ENCODE assay signal across 22 cellular contexts in the genomic region with DNA sequence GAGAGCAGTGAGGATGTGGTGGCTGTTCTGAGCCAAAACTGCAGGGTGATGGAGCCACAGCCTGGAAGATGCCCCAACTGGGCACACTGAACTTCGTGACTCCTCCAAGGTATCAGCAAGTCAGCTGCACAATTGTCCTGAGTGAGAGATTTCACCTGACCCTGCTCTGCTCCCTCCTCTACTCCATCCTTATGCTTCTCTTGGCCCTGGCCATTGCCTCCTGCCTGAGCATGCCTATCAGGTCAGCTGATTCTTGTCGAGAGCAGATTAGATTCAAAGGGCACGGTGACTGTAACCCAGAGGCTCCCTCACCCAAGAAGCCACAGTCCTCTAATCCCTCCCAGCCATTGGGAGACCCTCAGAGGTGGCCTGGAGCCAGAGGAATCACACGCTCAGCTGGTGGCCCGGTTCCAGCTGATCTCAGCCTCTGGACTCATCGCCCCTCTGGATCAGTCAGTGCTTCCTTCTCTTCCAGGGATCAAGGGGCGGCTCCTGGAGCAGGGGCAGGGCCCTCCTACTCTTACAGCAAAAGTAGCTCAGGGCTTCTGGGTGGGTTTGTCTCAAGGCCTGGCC. TPM values are rescaled to one million over a fixed set of nuclear protein-coding genes. Genes with fewer than 3 reads are reported as not detected.
DNase-seq lines count a peak whose midpoint lies in the region; ATAC-seq, FAIRE-seq and TF ChIP-seq lines count a peak whose summit lies in the region.
"Had no signal": no experiment of that assay in that cellular context is flagged by ENCODE, and none has a peak within 500 bp of the region (broad histone marks: within the 10 kb centered on the region; RNA-seq: fewer than 3 reads in every experiment).

No MANE protein-coding gene starts in this region.

- H2BK120ac ChIP-seq in neuronal stem cell (ENCODE audit: low read depth, low read length): no peak overlapping the region

- H3K9ac ChIP-seq in HCT116 (ENCODE audit: low read length) (no peak overlapping the region), K562 (ENCODE audit: insufficient read depth in 1 of 2, low read depth in 2 of 2, low read length in 2 of 2) (peak overlapping the region in 1 of 2 experiments; percentile 61; a peak in 2 of 4 replicates), neuronal stem cell (ENCODE audit: low read depth, low read length, poor library complexity) (no peak overlapping the region)

- no peak for TF ChIP-seq RAD21 in HCT116 (IDR thresholded peaks at IDR 0.05; ENCODE audit: low read depth)
- TF ChIP-seq RAD21 in K562 (CRISPR knock-in tag; conservative IDR thresholded peaks at IDR 0.05 in 1 of 2, IDR thresholded peaks at IDR 0.05 in 1 of 2): no peak

- no TSS peak for BruUV-seq in HCT116 (replicated peaks; lab: Mats Ljungman, UMichigan)
- no TSS peak for BruUV-seq in K562 (replicated peaks; lab: Mats Ljungman, UMichigan)

- DNase-seq in NCI-H1092 treated with DMSO at 0.1 percent for 48 hours (lab: John Stamatoyannopoulos, UW) (peak; percentile 23), NCI-H1092 (lab: John Stamatoyannopoulos, UW) (no peak), HCT116 (ENCODE audit: low read depth, low spot score) (no peak), K562 (ENCODE audit: extremely low read depth in 1 of 4, low spot score in 3 of 4) (no peak), neuronal stem cell (ENCODE audit: low spot score) (no peak), NOMO-1 treated with DMSO at 0.1 percent for 48 hours (lab: John Stamatoyannopoulos, UW; ENCODE audit: unreplicated experiment) (no peak), A172 (ENCODE audit: low spot score) (no peak), EL (no peak)
- DNase-seq: 8988T, C1 segment of cervical spinal cord, HFFc6, Karpas-422, MG63, NCI-H1105, NCI-H1694, NCI-H226, NCI-H526 treated with DMSO at 0.1 percent for 48 hours, PC-3, Right ventricle myocardium superior had no signal

- TF ChIP-seq EP300 in K562 (IDR thresholded peaks at IDR 0.05; ENCODE audit: low read length): no peak

- peak overlapping the region; percentile 24 for H2BK5ac ChIP-seq in neuronal stem cell (ENCODE audit: low read length)

- CTCF ChIA-PET in HCT116 (lab: Charles Lee) (interaction anchor here (1.0 to 1.4 kb wide), 2 partner anchors 17 to 26 kb away, joined by 4 read pairs; no protein-coding TSS in a partner anchor), K562 (lab: Yijun Ruan, JAX; ENCODE audit: low intra/inter-chr PET ratio) (no interaction called here)

- H3K9me3 ChIP-seq in HCT116 (ENCODE audit: control insufficient read depth in 1 of 2, insufficient read depth in 1 of 2, low read depth in 1 of 2, low read length in 2 of 2): no peaks in the 10 kb centered on the region
- H3K9me3 ChIP-seq in K562 (replicated peaks; ENCODE audit: control insufficient read depth, insufficient read depth, low read depth, low read length): no peaks in the 10 kb centered on the region
- H3K9me3 ChIP-seq in neuronal stem cell (replicated peaks in 1 of 2; ENCODE audit: control insufficient read depth in 2 of 2, insufficient read depth in 1 of 2, low read depth in 1 of 2, low read length in 2 of 2): peaks cover 0 to 2% of the 10 kb centered on the region in 2 donors
- H3K9me3 ChIP-seq: MG63 had no signal

- POLR2A ChIA-PET in HCT116 (lab: Charles Lee): interaction anchor here (1.3 to 1.6 kb wide), 2 partner anchors 8 to 169 kb away, joined by 3 to 4 read pairs; a partner anchor contains a TSS
- POLR2A ChIA-PET in K562 (lab: Yijun Ruan, JAX): interaction anchor here (1.1 kb wide), 1 partner anchor 98 kb away, joined by 3 read pairs; no protein-coding TSS in a partner anchor

- H3K36me3 ChIP-seq in HCT116 (ENCODE audit: control insufficient read depth in 1 of 2, insufficient read depth in 2 of 2, low read length in 2 of 2) (no peaks in the 10 kb centered on the region), K562 (ENCODE audit: control insufficient read depth, insufficient read depth, low read length) (no peaks in the 10 kb centered on the region), neuronal stem cell (replicated peaks in 1 of 2; ENCODE audit: control insufficient read depth in 2 of 2, insufficient read depth in 2 of 2, low read length in 2 of 2) (no peaks in the 10 kb centered on the region)
- H3K36me3 ChIP-seq: MG63 had no signal

- H3K27ac ChIP-seq in HCT116 (ENCODE audit: low read depth, low read length) (no peak overlapping the region), K562 (ENCODE audit: extremely low read depth, low read depth, low read length) (no peak overlapping the region), neuronal stem cell (replicated peaks; ENCODE audit: low read length) (no peak overlapping the region)
- H3K27ac ChIP-seq: SK-N-MC had no signal

- H2AFZ ChIP-seq in HCT116 (ENCODE audit: low read depth, low read length, poor library complexity, severe bottlenecking) (no peak overlapping the region), K562 (ENCODE audit: low read depth, low read length) (no peak overlapping the region), neuronal stem cell (ENCODE audit: low read length) (no peak overlapping the region)
- H2AFZ ChIP-seq: GM23338 had no signal

- H3K18ac ChIP-seq in neuronal stem cell (ENCODE audit: low read length): no peak overlapping the region

- FAIRE-seq in K562 (lab: Jason Lieb, UNC): no peak
- FAIRE-seq: GM12892 had no signal

- no peaks in the 10 kb centered on the region for H3K27me3 ChIP-seq in HCT116 (ENCODE audit: insufficient read depth, low read length)
- H3K27me3 ChIP-seq in K562 (ENCODE audit: control insufficient read depth in 2 of 2, insufficient read depth in 2 of 2, low read length in 2 of 2): no peaks in the 10 kb centered on the region
- H3K27me3 ChIP-seq in neuronal stem cell (ENCODE audit: control insufficient read depth in 3 of 3, insufficient read depth in 3 of 3, low read depth in 1 of 3, low read length in 3 of 3): peaks cover 0 to 41% (median 0%) of the 10 kb centered on the region in 3 experiments
- H3K27me3 ChIP-seq: MG63 had no signal

- TF ChIP-seq POLR2A in HCT116 (IDR thresholded peaks at IDR 0.05; ENCODE audit: borderline replicate concordance, extremely low read depth, insufficient read depth, insufficient read length) (no peak), K562 (conservative IDR thresholded peaks at IDR 0.05) (no peak)

- 38% methylated on average over 7 of the region's 7 CpGs for WGBS in K562 (ENCODE audit: insufficient coverage, low coverage, missing lambda C conversion rate)
- no CpG with 5 or more reads among the region's 7 CpGs for WGBS in neuronal stem cell (ENCODE audit: extremely low coverage in 2 of 2, insufficient read length in 2 of 2, insufficient replicate concordance in 1 of 2), 2 donors

- no peaks in the 10 kb centered on the region for H3K79me1 ChIP-seq in neuronal stem cell (ENCODE audit: low read depth, low read length)

- H3K4me2 ChIP-seq in HCT116 (ENCODE audit: low read length) (no peak overlapping the region), K562 (ENCODE audit: insufficient read depth, low read length) (no peak overlapping the region), neuronal stem cell (ENCODE audit: insufficient read depth, low read length, poor library complexity, severe bottlenecking) (no peak overlapping the region)
- H3K4me2 ChIP-seq: GM23338 had no signal

- RAD21 ChIA-PET in HCT116 (lab: Charles Lee; ENCODE audit: low non-redundant PET in 1 of 2, low total read pairs in 2 of 2, uncharacterized antibody in 2 of 2, unreplicated experiment in 2 of 2): no interaction called here

- H2AK5ac ChIP-seq in neuronal stem cell (ENCODE audit: low read depth, low read length): no peak overlapping the region

- no peak overlapping the region for H2BK15ac ChIP-seq in neuronal stem cell (ENCODE audit: low read length)

- H3K4me3 ChIP-seq in HCT116 (replicated peaks in 1 of 2; ENCODE audit: low read depth in 1 of 2, low read length in 2 of 2) (no peak overlapping the region), K562 (no peak overlapping the region), neuronal stem cell (ENCODE audit: low read length in 2 of 2) (no peak overlapping the region)
- H3K4me3 ChIP-seq: GM23338, MG63, SK-N-MC had no signal

- no peak overlapping the region for H3K4ac ChIP-seq in neuronal stem cell (ENCODE audit: low read length)

- in situ Hi-C loops in K562 (cut with MboI): no loop called here

- H4K20me1 ChIP-seq in HCT116 (ENCODE audit: insufficient read depth): no peaks in the 10 kb centered on the region
- no peaks in the 10 kb centered on the region for H4K20me1 ChIP-seq in K562 (replicated peaks; ENCODE audit: control insufficient read depth, insufficient read depth, low read length)

- H3K79me2 ChIP-seq in HCT116 (ENCODE audit: insufficient read depth, low read length): no peaks in the 10 kb centered on the region
- no peaks in the 10 kb centered on the region for H3K79me2 ChIP-seq in K562 (ENCODE audit: control insufficient read depth, insufficient read depth, low read length)

- H3K14ac ChIP-seq in neuronal stem cell (ENCODE audit: low read length): no peak overlapping the region

- no peak overlapping the region for H2BK12ac ChIP-seq in neuronal stem cell (ENCODE audit: low read length)

- no peak for TF ChIP-seq CTCF in HCT116 (IDR thresholded peaks at IDR 0.05 in 2 of 3, conservative IDR thresholded peaks at IDR 0.05 in 1 of 3; ENCODE audit: borderline replicate concordance in 1 of 3, insufficient read depth in 1 of 3, low read depth in 2 of 3, low read length in 2 of 3)
- no peak for TF ChIP-seq CTCF in K562 (IDR thresholded peaks at IDR 0.05 in 2 of 3, conservative IDR thresholded peaks at IDR 0.05 in 1 of 3; ENCODE audit: insufficient read depth in 2 of 3, low read depth in 1 of 3, low read length in 3 of 3)

- no peak overlapping the region for H4K8ac ChIP-seq in neuronal stem cell (ENCODE audit: low read depth, low read length)

- H3K9me1 ChIP-seq in K562 (ENCODE audit: control insufficient read depth, insufficient read depth, low read length): no peaks in the 10 kb centered on the region

- ATAC-seq in HCT116 (0 out of 2 replicates have a peak, but pooled peaks have one; percentile 19), K562 (no peak)
- ATAC-seq: GM23338, PC-3 had no signal

- no peak overlapping the region for H4K91ac ChIP-seq in neuronal stem cell (ENCODE audit: low read depth, low read length, poor library complexity)

- no peak overlapping the region for H3K23ac ChIP-seq in neuronal stem cell (ENCODE audit: low read depth, low read length, poor library complexity)

- H3K9me2 ChIP-seq in HCT116 (ENCODE audit: insufficient read depth): no peaks in the 10 kb centered on the region

- H3K4me1 ChIP-seq in HCT116 (ENCODE audit: control insufficient read depth in 1 of 2, insufficient read depth in 2 of 2, low read length in 2 of 2) (peaks cover 0 to 22% of the 10 kb centered on the region in 2 experiments; a peak in 2 of 4 replicates), K562 (replicated peaks in 1 of 2; ENCODE audit: control insufficient read depth in 2 of 2, insufficient read depth in 2 of 2, low read length in 2 of 2) (peaks cover 12 to 32% of the 10 kb centered on the region in 2 experiments), neuronal stem cell (ENCODE audit: control insufficient read depth in 2 of 2, insufficient read depth in 1 of 2, low read depth in 1 of 2, low read length in 2 of 2) (peaks cover 0 to 2% of the 10 kb centered on the region in 2 donors)

- intact Hi-C loops in HCT116 (cut with micrococcal nuclease) (no loop called here), K562 (cut with micrococcal nuclease) (no loop called here)

RNA-seq across cellular contexts. Expression of a gene that starts 7.0 kb away (rescaled TPM):
- 67.6 TPM for total RNA-seq in HCT116 (2021; ENCODE audit: unreplicated experiment)
- 50.7 and 81.3 TPM in 2 replicates for polyA plus RNA-seq in HCT116 (2012)
- total RNA-seq in K562 (2011; cell fraction: chromatin; rRNA removed; ENCODE audit: low replicate concordance): 16.5 and 48.0 TPM in 2 replicates
- total RNA-seq in K562 (2011; cell fraction: nucleolus; rRNA removed): 47.9 and 50.5 TPM in 2 replicates
- 29.9 and 34.5 TPM in 2 replicates for total RNA-seq in K562 (2011; cell fraction: nucleoplasm; rRNA removed)
- 21.0 and 25.8 TPM in 2 replicates for total RNA-seq in K562 (2014; rRNA removed)
- 11.9 and 12.8 TPM in 2 replicates for total RNA-seq in K562 (2014; rRNA removed; fragmentation: Illumina TruSeq; extraction: Trizol)
- 15.8 and 17.4 TPM in 2 replicates for total RNA-seq in K562 (2015; rRNA removed; fragmentation: Illumina TruSeq; extraction: Trizol)
- total RNA-seq in K562 (2021): 26.3 and 30.8 TPM in 2 replicates
- polyA plus RNA-seq in K562 (2011; rRNA removed): 15.0 and 16.5 TPM in 2 replicates
- polyA plus RNA-seq in K562 (2011; cell fraction: cytosol; rRNA removed): 16.0 and 38.6 TPM in 2 replicates
- 19.6 and 33.1 TPM in 2 replicates for polyA plus RNA-seq in K562 (2011; cell fraction: nucleus; rRNA removed)
- 26.4 and 40.7 TPM in 2 replicates for polyA plus RNA-seq in K562 (2012)
- polyA plus RNA-seq in K562 (2014; fragmentation: Illumina TruSeq; extraction: Trizol): 21.6 and 25.2 TPM in 2 replicates
- 1 to 10 TPM; 4.0 to 4.9 TPM for polyA plus RNA-seq in K562 (2014; fragmentation: Nextera tagmentation; extraction: Ambion mirVana)
- polyA plus RNA-seq in K562 (2014; rRNA removed): 27.9 and 31.3 TPM in 2 replicates
- 7.6 and 10.9 TPM in 2 replicates for polyA minus RNA-seq in K562 (2011; rRNA and poly(A)+ RNA removed)
- 16.5 and 26.0 TPM in 2 replicates for polyA minus RNA-seq in K562 (2011; cell fraction: cytosol; rRNA and poly(A)+ RNA removed)
- 15.5 and 21.2 TPM in 2 replicates for polyA minus RNA-seq in K562 (2011; cell fraction: nucleus; rRNA and poly(A)+ RNA removed)
- polyA plus RNA-seq in neuronal stem cell (2013, experiment 1 of 2): 11.7 TPM
- polyA plus RNA-seq in neuronal stem cell (2013, experiment 2 of 2): 12.1 TPM
- total RNA-seq in A172 (2014; rRNA removed; shearing (Covaris generic)): 26.6 and 33.0 TPM in 2 replicates

RNA-seq across cellular contexts. Expression of a gene that starts 23.8 kb away (rescaled TPM):
- total RNA-seq in HCT116 (2021; ENCODE audit: unreplicated experiment): 7.7 TPM
- 2.4 and 3.5 TPM in 2 replicates for polyA plus RNA-seq in HCT116 (2012)
- 7.6 and 13.1 TPM in 2 replicates for total RNA-seq in K562 (2011; cell fraction: chromatin; rRNA removed; ENCODE audit: low replicate concordance)
- 8.2 and 9.7 TPM in 2 replicates for total RNA-seq in K562 (2011; cell fraction: nucleolus; rRNA removed)
- total RNA-seq in K562 (2011; cell fraction: nucleoplasm; rRNA removed): 6.2 and 6.5 TPM in 2 replicates
- total RNA-seq in K562 (2014; rRNA removed): 0.61 and 2.5 TPM in 2 replicates
- total RNA-seq in K562 (2014; rRNA removed; fragmentation: Illumina TruSeq; extraction: Trizol): 0.18 and 0.29 TPM in 2 replicates
- 0.34 and 0.54 TPM in 2 replicates for total RNA-seq in K562 (2015; rRNA removed; fragmentation: Illumina TruSeq; extraction: Trizol)
- total RNA-seq in K562 (2021): 1.6 and 1.8 TPM in 2 replicates
- 0.22 and 0.29 TPM in 2 replicates for polyA plus RNA-seq in K562 (2011; rRNA removed)
- polyA plus RNA-seq in K562 (2011; cell fraction: cytosol; rRNA removed): 0.63 and 1.3 TPM in 2 replicates
- polyA plus RNA-seq in K562 (2011; cell fraction: nucleus; rRNA removed): 0.95 and 3.8 TPM in 2 replicates
- 1.7 and 2.6 TPM in 2 replicates for polyA plus RNA-seq in K562 (2012)
- polyA plus RNA-seq in K562 (2014; fragmentation: Illumina TruSeq; extraction: Trizol): 0.39 and 0.53 TPM in 2 replicates
- under 1 TPM in 1 of 2 experiments, not detected in 1; 0.07 TPM for polyA plus RNA-seq in K562 (2014; fragmentation: Nextera tagmentation; extraction: Ambion mirVana)
- 0.71 and 1.7 TPM in 2 replicates for polyA plus RNA-seq in K562 (2014; rRNA removed)
- 0.21 and 0.95 TPM in 2 replicates for polyA minus RNA-seq in K562 (2011; rRNA and poly(A)+ RNA removed)
- 1.2 TPM in 2 replicates for polyA minus RNA-seq in K562 (2011; cell fraction: cytosol; rRNA and poly(A)+ RNA removed)
- 1.7 and 3.2 TPM in 2 replicates for polyA minus RNA-seq in K562 (2011; cell fraction: nucleus; rRNA and poly(A)+ RNA removed)
- 0.08 TPM for polyA plus RNA-seq in neuronal stem cell (2013, experiment 1 of 2)
- 0.04 TPM for polyA plus RNA-seq in neuronal stem cell (2013, experiment 2 of 2)
- total RNA-seq in A172 (2014; rRNA removed; shearing (Covaris generic)): 4.4 and 7.6 TPM in 2 replicates
